Comparison of ENCODE assay signal across 22 cellular contexts in genomic region chrX:110531873-110532272, GRCh38.
DNase-seq lines count a peak whose midpoint lies in the region; ATAC-seq and TF ChIP-seq lines count a peak whose summit lies in the region.
"Had no signal": no experiment of that assay in that cellular context is flagged by ENCODE, and none has a peak within 500 bp of the region (broad histone marks: within the 10 kb centered on the region; RNA-seq: fewer than 3 reads in every experiment).

No MANE protein-coding gene starts in this region.

- DNase-seq in GM03348 (ENCODE audit: low spot score) = peak; percentile 2
- DNase-seq in M059J (ENCODE audit: low read depth) = peak; percentile 1
- DNase-seq in omental fat pad (ENCODE audit: low spot score) = no peak
- DNase-seq in germinal center (ENCODE audit: low spot score) = no peak
- no peak for DNase-seq in hepatocyte (ENCODE audit: low spot score)
- DNase-seq in stimulated activated CD4-positive, alpha-beta T cell treated with anti-CD3 and anti-CD28 coated beads, Interleukin-4, amount 100 ng/mL, for 1 hour = no peak
- DNase-seq in NCI-H2029 (lab: John Stamatoyannopoulos, UW) = no peak
- DNase-seq: ACHN, AML-193, DMS79, H9, NCI-H1092, NCI-H2081 treated with DMSO at 0.1 percent for 48 hours, NCI-H2227 treated with DMSO at 0.1 percent for 48 hours, NCI-H510A treated with DMSO at 0.1 percent for 48 hours, NCI-H82, PC-3 had no signal

- no peaks in the 10 kb centered on the region for H3K9me3 ChIP-seq in gastroesophageal sphincter
- no peaks in the 10 kb centered on the region for H3K9me3 ChIP-seq in hepatocyte (ENCODE audit: low read depth)
- H3K9me3 ChIP-seq: SJSA1 had no signal

- H3K27ac ChIP-seq in gastroesophageal sphincter (no peak overlapping the region), hepatocyte (no peak overlapping the region)
- H3K27ac ChIP-seq: C4-2B, KMS-11, RWPE1, SJSA1 had no signal

- H3K79me2 ChIP-seq in hepatocyte = no peaks in the 10 kb centered on the region

- no peak overlapping the region for H2AFZ ChIP-seq in hepatocyte

- H3K9me2 ChIP-seq in hepatocyte (replicated peaks; ENCODE audit: insufficient read depth) = no peaks in the 10 kb centered on the region

- H3K4me3 ChIP-seq in gastroesophageal sphincter (no peak overlapping the region), hepatocyte (no peak overlapping the region)
- H3K4me3 ChIP-seq: SJSA1 had no signal

- H3K27me3 ChIP-seq in gastroesophageal sphincter (no peaks in the 10 kb centered on the region), hepatocyte (no peaks in the 10 kb centered on the region)
- H3K27me3 ChIP-seq: SJSA1 had no signal

- TF ChIP-seq POLR2A in gastroesophageal sphincter (IDR thresholded peaks at IDR 0.05) = no peak

- peak; percentile 66 for ATAC-seq in gastroesophageal sphincter
- peak; percentile 19 for ATAC-seq in omental fat pad (ENCODE audit: low FRiP score)
- ATAC-seq: PC-3 had no signal

- H3K4me1 ChIP-seq in gastroesophageal sphincter = no peaks in the 10 kb centered on the region
- no peaks in the 10 kb centered on the region for H3K4me1 ChIP-seq in hepatocyte (ENCODE audit: insufficient read depth)
- H3K4me1 ChIP-seq: SJSA1 had no signal

- no peaks in the 10 kb centered on the region for H4K20me1 ChIP-seq in hepatocyte (ENCODE audit: insufficient read depth, poor library complexity, severe bottlenecking)

- TF ChIP-seq CTCF in gastroesophageal sphincter (IDR thresholded peaks at IDR 0.05) (no peak), omental fat pad (IDR thresholded peaks at IDR 0.05) (no peak), hepatocyte (IDR thresholded peaks at IDR 0.05; ENCODE audit: poor library complexity) (no peak)

- no peaks in the 10 kb centered on the region for H3K36me3 ChIP-seq in gastroesophageal sphincter
- no peaks in the 10 kb centered on the region for H3K36me3 ChIP-seq in hepatocyte (replicated peaks; ENCODE audit: insufficient read depth, low read depth)
- H3K36me3 ChIP-seq: SJSA1 had no signal

- no peak for TF ChIP-seq EP300 in gastroesophageal sphincter (IDR thresholded peaks at IDR 0.05)

- no CpG with 5 or more reads among the region's 1 CpG for WGBS in gastroesophageal sphincter (ENCODE audit: low coverage in 1 of 2), 2 donors
- WGBS in hepatocyte (ENCODE audit: low lambda C conversion rate, missing lambda C conversion rate) = 67% methylated on average over 1 of the region's 1 CpG

- no peak overlapping the region for H3K4me2 ChIP-seq in hepatocyte
- H3K4me2 ChIP-seq: KMS-11 had no signal

Comparison
In these comparisons a context has a peak if more than half of its experiments do, and no peak if none do; other contexts are left out.
1. DNase-seq: peak in GM03348 (single experiment) and M059J (single experiment); none in omental fat pad (single experiment), germinal center (single experiment), hepatocyte (single experiment), stimulated activated CD4-positive, alpha-beta T cell treated with anti-CD3 and anti-CD28 coated beads, Interleukin-4, amount 100 ng/mL, for 1 hour (single experiment) and NCI-H2029 (single experiment).